In genomic region chr17:5437721-5438317, GRCh38 we compare ENCODE assay signal across 8 cellular contexts. TPM values are rescaled to one million over a fixed set of nuclear protein-coding genes. Genes with fewer than 3 reads are reported as not detected.
DNase-seq lines count a peak whose midpoint lies in the region; ATAC-seq and TF ChIP-seq lines count a peak whose summit lies in the region.

No MANE protein-coding gene starts in this region.

- peak overlapping the region; percentile 64 for H3K4me3 ChIP-seq in HL-60 (replicated peaks; ENCODE audit: insufficient read depth, low read length)

- DNase-seq in A172 (ENCODE audit: low spot score): peak; percentile 13
- no peak for DNase-seq in HL-60 (ENCODE audit: low read depth in 1 of 2, low spot score in 1 of 2)
- peak; percentile 11 to 16 for DNase-seq in lung microvascular endothelial cell (ENCODE audit: low read depth in 2 of 2)
- no peak for DNase-seq in effector CD4-positive, alpha-beta T cell
- DNase-seq in retina: no peak
- DNase-seq in NCI-H1436 treated with DMSO at 0.1 percent for 48 hours (lab: John Stamatoyannopoulos, UW): no peak

- peaks cover 4% of the 10 kb centered on the region for H3K27me3 Mint-ChIP-seq in brain

- no peaks in the 10 kb centered on the region for H3K9me3 Mint-ChIP-seq in brain

- peak overlapping the region; percentile 61 for H3K27ac ChIP-seq in HL-60 (replicated peaks)

- no peak for ATAC-seq in GM18861 (IDR thresholded peaks at IDR 0.05; ENCODE audit: unreplicated experiment)

- peak overlapping the region; percentile 84 to 89 (median 89) for H3K4me3 Mint-ChIP-seq in brain

- H3K27me3 ChIP-seq in HL-60 (ENCODE audit: insufficient read depth, poor library complexity, severe bottlenecking): no peaks in the 10 kb centered on the region

- peaks cover 40% of the 10 kb centered on the region for H3K4me1 Mint-ChIP-seq in brain

- TF ChIP-seq CTCF in HL-60 (IDR thresholded peaks at IDR 0.05; ENCODE audit: insufficient read depth, low read length): no peak
- no peak for TF ChIP-seq CTCF in brain (conservative IDR thresholded peaks at IDR 0.05)

- peak overlapping the region; percentile 59 to 92 (median 75) for H3K27ac Mint-ChIP-seq in brain

- H3K36me3 Mint-ChIP-seq in brain: peaks cover 46% of the 10 kb centered on the region

RNA-seq across cellular contexts. Expression of gene C1QBP, which starts 1.1 kb away (rescaled TPM):
- 520 and 582 TPM in 2 replicates for total RNA-seq in A172 (2014; rRNA removed; shearing (Covaris generic))
- polyA plus RNA-seq in brain (ENCODE audit: insufficient read depth, low read depth, low replicate concordance): 146 TPM
- total RNA-seq in lung microvascular endothelial cell: 166 and 208 TPM in 2 replicates

RNA-seq across cellular contexts. Expression of gene RPAIN, which starts 17.8 kb away (rescaled TPM):
- 73.2 and 103 TPM in 2 replicates for total RNA-seq in A172 (2014; rRNA removed; shearing (Covaris generic))
- polyA plus RNA-seq in brain (ENCODE audit: insufficient read depth, low read depth, low replicate concordance): 54.7 TPM
- 33.3 and 45.6 TPM in 2 replicates for total RNA-seq in lung microvascular endothelial cell

RNA-seq across cellular contexts. Expression of gene NUP88, which starts 18.4 kb away (rescaled TPM):
- total RNA-seq in A172 (2014; rRNA removed; shearing (Covaris generic)): 162 and 167 TPM in 2 replicates
- 52.7 TPM for polyA plus RNA-seq in brain (ENCODE audit: insufficient read depth, low read depth, low replicate concordance)
- 60.3 and 75.4 TPM in 2 replicates for total RNA-seq in lung microvascular endothelial cell

RNA-seq across cellular contexts. Expression of gene DHX33, which starts 31.0 kb away (rescaled TPM):
- total RNA-seq in A172 (2014; rRNA removed; shearing (Covaris generic)): 9.1 and 11.0 TPM in 2 replicates
- 10.9 TPM for polyA plus RNA-seq in brain (ENCODE audit: insufficient read depth, low read depth, low replicate concordance)
- 7.4 and 9.7 TPM in 2 replicates for total RNA-seq in lung microvascular endothelial cell

RNA-seq across cellular contexts. Expression of gene DERL2, which starts 48.2 kb away (rescaled TPM):
- 75.3 and 108 TPM in 2 replicates for total RNA-seq in A172 (2014; rRNA removed; shearing (Covaris generic))
- polyA plus RNA-seq in brain (ENCODE audit: insufficient read depth, low read depth, low replicate concordance): 32.7 TPM
- total RNA-seq in lung microvascular endothelial cell: 13.1 and 20.2 TPM in 2 replicates

Comparison
In these comparisons a context has a peak if more than half of its experiments do, and no peak if none do; other contexts are left out.
1. DNase-seq: peak in A172 (single experiment) and lung microvascular endothelial cell (2 of 2); none in HL-60 (0 of 2), effector CD4-positive, alpha-beta T cell (single experiment), retina (single experiment) and NCI-H1436 treated with DMSO at 0.1 percent for 48 hours (single experiment).